ENCODE assay signal across 14 cellular contexts in genomic region chr6:35402136-35402855, GRCh38. TPM values are rescaled to one million over a fixed set of nuclear protein-coding genes. Genes with fewer than 3 reads are reported as not detected.
DNase-seq lines count a peak whose midpoint lies in the region; ATAC-seq and TF ChIP-seq lines count a peak whose summit lies in the region.
"Had no signal": no experiment of that assay in that cellular context is flagged by ENCODE, and none has a peak within 500 bp of the region (broad histone marks: within the 10 kb centered on the region; RNA-seq: fewer than 3 reads in every experiment).

No MANE protein-coding gene starts in this region.

- H3K9me3 ChIP-seq in colonic mucosa (no peaks in the 10 kb centered on the region), psoas muscle (no peaks in the 10 kb centered on the region)
- H3K9me3 ChIP-seq: tibial artery had no signal

- H3K4me3 ChIP-seq in GM12864 (ENCODE audit: low read depth, low read length) = no peak overlapping the region
- no peak overlapping the region for H3K4me3 ChIP-seq in colonic mucosa
- no peak overlapping the region for H3K4me3 ChIP-seq in psoas muscle
- H3K4me3 ChIP-seq: tibial artery had no signal

- no peak overlapping the region for H3K9ac ChIP-seq in colonic mucosa (ENCODE audit: low read depth in 2 of 2, low read length in 2 of 2)

- no peaks in the 10 kb centered on the region for H3K4me1 ChIP-seq in colonic mucosa
- H3K4me1 ChIP-seq in psoas muscle = peaks cover 18% of the 10 kb centered on the region
- H3K4me1 ChIP-seq: tibial artery had no signal

- no peaks in the 10 kb centered on the region for H3K36me3 ChIP-seq in colonic mucosa
- peaks cover 0 to 6% of the 10 kb centered on the region in 2 donors for H3K36me3 ChIP-seq in psoas muscle (ENCODE audit: insufficient read depth in 1 of 2, low read depth in 1 of 2)
- H3K36me3 ChIP-seq: tibial artery had no signal

- DNase-seq in GM12864 (ENCODE audit: low read depth) = peak; percentile 18
- DNase-seq in colonic mucosa = peak; percentile 30
- DNase-seq in psoas muscle = no peak
- DNase-seq in HCEC 1CT = no peak
- no peak for DNase-seq in superior temporal gyrus (ENCODE audit: extremely low spot score)
- no peak for DNase-seq in activated gamma-delta T cell treated with Interleukin-2 at 50 U/mL for 16 hours
- DNase-seq: activated CD4-positive, alpha-beta T cell treated with anti-CD3 and anti-CD28 coated beads for 36 hours; aorta; DMS153; NCI-H2171 treated with DMSO at 0.1 percent for 48 hours; SHP77 treated with DMSO at 0.1 percent for 48 hours; tibial artery had no signal

- H3K27me3 ChIP-seq in colonic mucosa = no peaks in the 10 kb centered on the region
- no peaks in the 10 kb centered on the region for H3K27me3 ChIP-seq in psoas muscle (ENCODE audit: insufficient read depth in 3 of 3, low read length in 2 of 3)
- H3K27me3 ChIP-seq: tibial artery had no signal

- H3K27ac ChIP-seq in colonic mucosa (no peak overlapping the region), psoas muscle (no peak overlapping the region)
- H3K27ac ChIP-seq: tibial artery had no signal

- ATAC-seq in HG03095 (IDR thresholded peaks at IDR 0.05; ENCODE audit: unreplicated experiment) = peak; percentile 54
- ATAC-seq in psoas muscle = peak in 3 of 4 donors; percentile 45 to 63 (median 63)
- ATAC-seq in HG02678 (IDR thresholded peaks at IDR 0.05; ENCODE audit: unreplicated experiment) = no peak
- ATAC-seq: activated CD4-positive, alpha-beta T cell treated with anti-CD3 and anti-CD28 coated beads for 36 hours had no signal

- 71 to 78% (median 74%) methylated on average over 8 of the region's 8 CpGs for WGBS in psoas muscle, 3 donors

- peak; percentile 19 for TF ChIP-seq CTCF in GM12864 (IDR thresholded peaks at IDR 0.05; ENCODE audit: low read depth, low read length, missing control alignments)
- no peak for TF ChIP-seq CTCF in colonic mucosa (IDR thresholded peaks at IDR 0.05)
- no peak for TF ChIP-seq CTCF in psoas muscle (IDR thresholded peaks at IDR 0.05)

- intact Hi-C loops in colonic mucosa (cut with DNase I) = no loop called here
- intact Hi-C loops in psoas muscle (cut with DNase I) = no loop called here

RNA-seq across cellular contexts. Expression of gene FANCE, which starts 49.8 kb away (rescaled TPM):
- total RNA-seq in colonic mucosa (10 to 100 TPM in 1 of 2 donors, 1 to 10 TPM in 1; 3.7 to 10.7 TPM), psoas muscle (1 to 10 TPM; 5.7 to 9.3 (median 8.1) TPM)
- 10 to 100 TPM in 1 of 3 donors, 1 to 10 TPM in 2; 3.8 to 15.2 (median 4.5) TPM for polyA plus RNA-seq in psoas muscle

RNA-seq across cellular contexts. Expression of gene PPARD, which starts 59.9 kb away (rescaled TPM):
- total RNA-seq in colonic mucosa (10 to 100 TPM; 38.1 to 41.8 TPM), psoas muscle (10 to 100 TPM; 19.4 to 47.2 (median 38.4) TPM)
- polyA plus RNA-seq in psoas muscle = 100 to 1,000 TPM in 1 of 3 donors, 10 to 100 TPM in 2; 13.5 to 187 (median 25.0) TPM

Comparison
In these comparisons a context has a peak if more than half of its experiments do, and no peak if none do; other contexts are left out.
1. DNase-seq: peak in GM12864 (single experiment) and colonic mucosa (single experiment); none in psoas muscle (0 of 2), HCEC 1CT (single experiment), superior temporal gyrus (single experiment) and activated gamma-delta T cell treated with Interleukin-2 at 50 U/mL for 16 hours (single experiment).